17 cellular contexts compared by ENCODE assay signal in genomic region chrX:53621418-53621986, GRCh38.
"Had no signal": no experiment of that assay in that cellular context is flagged by ENCODE, and none has a peak within 500 bp of the region (broad histone marks: within the 10 kb centered on the region; RNA-seq: fewer than 3 reads in every experiment).

No MANE protein-coding gene starts in this region.

- H3K27me3 ChIP-seq: ascending aorta, right lobe of liver, spleen, testis, upper lobe of right lung had no signal

- FAIRE-seq: colon, endothelial cell of umbilical vein had no signal

- H3K9me3 ChIP-seq: ascending aorta, heart left ventricle, psoas muscle, right lobe of liver, spleen, testis, upper lobe of right lung had no signal

- H3K4me1 ChIP-seq: ascending aorta, heart left ventricle, psoas muscle, right lobe of liver, spleen, testis, upper lobe of right lung had no signal

- H3K4me3 Mint-ChIP-seq: natural killer cell treated with Interleukin-12 subunit alpha and Interleukin-12 subunit beta and Interleukin-15 and Interleukin-18, amount 100 ng/mL, for 72 hours had no signal

- ATAC-seq: heart left ventricle; left colon; natural killer cell treated with Interleukin-12 subunit alpha and Interleukin-12 subunit beta and Interleukin-15 and Interleukin-18, amount 100 ng/mL, for 72 hours; psoas muscle; right lobe of liver; upper lobe of right lung had no signal

- H3K27ac ChIP-seq: ascending aorta, heart left ventricle, psoas muscle, right lobe of liver, spleen, testis, upper lobe of right lung had no signal

- H3K4me3 ChIP-seq: ascending aorta, heart left ventricle, psoas muscle, right lobe of liver, spleen, testis, upper lobe of right lung had no signal

- H3K9me3 Mint-ChIP-seq: natural killer cell treated with Interleukin-12 subunit alpha and Interleukin-12 subunit beta and Interleukin-15 and Interleukin-18, amount 100 ng/mL, for 72 hours had no signal

- DNase-seq: foreskin melanocyte; heart left ventricle; left colon; mesenchymal stem cell; occipital lobe; psoas muscle; right lobe of liver; SHP77 treated with DMSO at 0.1 percent for 48 hours; spleen; stimulated activated CD4-positive, alpha-beta T cell treated with anti-CD3 and anti-CD28 coated beads, Interleukin-1b, Interleukin-23, amount 100 ng/mL, for 48 hours; stimulated activated naive CD4-positive, alpha-beta T cell; testis; upper lobe of right lung had no signal
